Comparison of ENCODE assay signal across 16 cellular contexts in genomic region chr17:81888988-81889595, GRCh38. TPM values are rescaled to one million over a fixed set of nuclear protein-coding genes. Genes with fewer than 3 reads are reported as not detected.
DNase-seq lines count a peak whose midpoint lies in the region; ATAC-seq and TF ChIP-seq lines count a peak whose summit lies in the region.
"Had no signal": no experiment of that assay in that cellular context is flagged by ENCODE, and none has a peak within 500 bp of the region (broad histone marks: within the 10 kb centered on the region; RNA-seq: fewer than 3 reads in every experiment).

No MANE protein-coding gene starts in this region.

- no peaks in the 10 kb centered on the region for H3K9me2 ChIP-seq in PC-3 (replicated peaks; ENCODE audit: low read length)

- WGBS in endodermal cell (ENCODE audit: insufficient coverage in 1 of 2, insufficient read length in 1 of 2), 2 experiments, result 96 to 100% methylated on average over 13 to 16 of the region's 16 CpGs

- no peak overlapping the region for H3K27ac Mint-ChIP-seq in MCF 10A (ENCODE audit: low read depth, unreplicated experiment)
- H3K27ac Mint-ChIP-seq in endodermal cell, result peak overlapping the region; percentile 37
- H3K27ac Mint-ChIP-seq in stimulated activated memory B cell treated with anti-CD40 and anti-IgM and Interleukin-4, amounts not matched to agents 10 μg/mL and 1 μg/mL and 100 μg/mL, for 72 hours, result peak overlapping the region; percentile 40

- H3K9me3 Mint-ChIP-seq in MCF 10A (ENCODE audit: unreplicated experiment) (no peaks in the 10 kb centered on the region), endodermal cell (no peaks in the 10 kb centered on the region)
- no peaks in the 10 kb centered on the region for H3K9me3 Mint-ChIP-seq in stimulated activated memory B cell treated with anti-CD40 and anti-IgM and Interleukin-4, amounts not matched to agents 10 μg/mL and 1 μg/mL and 100 μg/mL, for 72 hours

- DNase-seq in MCF 10A (ENCODE audit: unreplicated experiment) (no peak), breast epithelium (ENCODE audit: low spot score in 2 of 2) (no peak), PC-3 (no peak), endodermal cell (peak; percentile 43), caudate nucleus (lab: John Stamatoyannopoulos, UW) (no peak), medulla oblongata (ENCODE audit: extremely low spot score) (no peak), NOMO-1 treated with DMSO at 0.1 percent for 48 hours (lab: John Stamatoyannopoulos, UW; ENCODE audit: unreplicated experiment) (no peak)
- DNase-seq: BE2C, dorsolateral prefrontal cortex, foreskin fibroblast, GDM1, kidney, NCI-H1092, SHP77 treated with DMSO at 0.1 percent for 48 hours had no signal

- no peaks in the 10 kb centered on the region for H3K27me3 Mint-ChIP-seq in MCF 10A (ENCODE audit: insufficient read depth, unreplicated experiment)
- H3K27me3 Mint-ChIP-seq in endodermal cell (ENCODE audit: insufficient read depth), result no peaks in the 10 kb centered on the region
- no peaks in the 10 kb centered on the region for H3K27me3 Mint-ChIP-seq in stimulated activated memory B cell treated with anti-CD40 and anti-IgM and Interleukin-4, amounts not matched to agents 10 μg/mL and 1 μg/mL and 100 μg/mL, for 72 hours

- peaks cover 26% of the 10 kb centered on the region for H3K4me1 Mint-ChIP-seq in MCF 10A (ENCODE audit: insufficient read depth, unreplicated experiment)
- peaks cover 5% of the 10 kb centered on the region for H3K4me1 Mint-ChIP-seq in endodermal cell
- H3K4me1 Mint-ChIP-seq in stimulated activated memory B cell treated with anti-CD40 and anti-IgM and Interleukin-4, amounts not matched to agents 10 μg/mL and 1 μg/mL and 100 μg/mL, for 72 hours, result peaks cover 39% of the 10 kb centered on the region

- POLR2A ChIA-PET in MCF 10A (lab: Yijun Ruan, JAX), result interaction anchor here (0.7 to 2.1 kb wide), 2 partner anchors 17 to 260 kb away, joined by 3 to 9 read pairs; no protein-coding TSS in a partner anchor
- POLR2A ChIA-PET in PC-3 (lab: Charles Lee; ENCODE audit: unreplicated experiment), result no interaction called here

- H3K27me3 ChIP-seq in breast epithelium (no peaks in the 10 kb centered on the region), PC-3 (ENCODE audit: low read length) (no peaks in the 10 kb centered on the region), endodermal cell (ENCODE audit: control insufficient read depth, insufficient read depth, low read length, poor library complexity, severe bottlenecking) (no peaks in the 10 kb centered on the region)
- H3K27me3 ChIP-seq: BE2C, dorsolateral prefrontal cortex, neutrophil had no signal

- H3K36me3 Mint-ChIP-seq in MCF 10A (ENCODE audit: insufficient read depth, unreplicated experiment), result peaks cover 69% of the 10 kb centered on the region
- peaks cover 60% of the 10 kb centered on the region for H3K36me3 Mint-ChIP-seq in endodermal cell (ENCODE audit: low read depth)
- H3K36me3 Mint-ChIP-seq in stimulated activated memory B cell treated with anti-CD40 and anti-IgM and Interleukin-4, amounts not matched to agents 10 μg/mL and 1 μg/mL and 100 μg/mL, for 72 hours, result peaks cover 35% of the 10 kb centered on the region

- CTCF ChIA-PET in MCF 10A (lab: Yijun Ruan, JAX), result no interaction called here
- CTCF ChIA-PET in PC-3 (lab: Charles Lee), result no interaction called here

- TF ChIP-seq CTCF in MCF 10A (IDR thresholded peaks at IDR 0.05; ENCODE audit: unreplicated experiment), result no peak
- TF ChIP-seq CTCF in breast epithelium (IDR thresholded peaks at IDR 0.05), result no peak
- no peak for TF ChIP-seq CTCF in PC-3 (conservative IDR thresholded peaks at IDR 0.05; ENCODE audit: low read depth, low read length)
- no peak for TF ChIP-seq CTCF in endodermal cell (conservative IDR thresholded peaks at IDR 0.05)

- no peaks in the 10 kb centered on the region for H3K36me3 ChIP-seq in breast epithelium
- H3K36me3 ChIP-seq in PC-3 (ENCODE audit: low read depth, low read length), result peaks cover 55% of the 10 kb centered on the region
- peaks cover 71% of the 10 kb centered on the region for H3K36me3 ChIP-seq in endodermal cell (ENCODE audit: control insufficient read depth, insufficient read depth, low read length)

- H3K4me2 ChIP-seq in PC-3 (ENCODE audit: low read length), result peak overlapping the region; percentile 100; the same call in 1 of the 2 replicates

- no TSS peak for BruUV-seq in MCF 10A (replicated peaks; lab: Mats Ljungman, UMichigan)
- BruUV-seq in PC-3 (replicated peaks; lab: Mats Ljungman, UMichigan), result no TSS peak

- no peak for TF ChIP-seq POLR2A in breast epithelium (IDR thresholded peaks at IDR 0.05)

- H3K4me3 Mint-ChIP-seq in MCF 10A (ENCODE audit: unreplicated experiment), result peak overlapping the region; percentile 91
- peak overlapping the region; percentile 83 for H3K4me3 Mint-ChIP-seq in endodermal cell
- H3K4me3 Mint-ChIP-seq in stimulated activated memory B cell treated with anti-CD40 and anti-IgM and Interleukin-4, amounts not matched to agents 10 μg/mL and 1 μg/mL and 100 μg/mL, for 72 hours, result peak overlapping the region; percentile 59

- peaks cover 12% of the 10 kb centered on the region for H3F3A ChIP-seq in PC-3 (ENCODE audit: low read length, unreplicated experiment)

- H3K9ac ChIP-seq in PC-3 (ENCODE audit: low read length) (peak overlapping the region; percentile 98; the same call in 1 of the 2 replicates), endodermal cell (ENCODE audit: extremely low read depth, low read length, poor library complexity, severe bottlenecking) (no peak overlapping the region)

- peaks cover 83% of the 10 kb centered on the region for H3K79me2 ChIP-seq in PC-3 (ENCODE audit: low read length)

- H4K20me1 ChIP-seq in PC-3 (ENCODE audit: low read length), result peaks cover 34% of the 10 kb centered on the region

- intact Hi-C loops in MCF 10A (cut with micrococcal nuclease), result no loop called here
- intact Hi-C loops in breast epithelium (cut with DNase I; ENCODE audit: low total_unique reads), result no loop called here
- intact Hi-C loops in PC-3 (cut with micrococcal nuclease), result no loop called here

- no peak for ATAC-seq in PC-3
- no peak for ATAC-seq in stimulated activated memory B cell treated with anti-CD40 and anti-IgM and Interleukin-4, amounts not matched to agents 10 μg/mL and 1 μg/mL and 100 μg/mL, for 72 hours

- no peaks in the 10 kb centered on the region for H3K9me3 ChIP-seq in breast epithelium
- no peaks in the 10 kb centered on the region for H3K9me3 ChIP-seq in PC-3 (ENCODE audit: low read length)
- H3K9me3 ChIP-seq in endodermal cell (ENCODE audit: control insufficient read depth, low read length), result no peaks in the 10 kb centered on the region
- H3K9me3 ChIP-seq: BE2C, neutrophil had no signal

- H3K4me1 ChIP-seq in breast epithelium, result peaks cover 4 to 7% of the 10 kb centered on the region in 2 donors
- peaks cover 45% of the 10 kb centered on the region for H3K4me1 ChIP-seq in PC-3 (ENCODE audit: insufficient read depth, low read length)
- peaks cover 7% of the 10 kb centered on the region for H3K4me1 ChIP-seq in endodermal cell (ENCODE audit: control insufficient read depth, insufficient read depth, low read length)

- no peak overlapping the region for H2AFZ ChIP-seq in PC-3 (ENCODE audit: low read length)

- H3K4me3 ChIP-seq in breast epithelium (no peak overlapping the region), PC-3 (ENCODE audit: low read length) (peak overlapping the region; percentile 99), endodermal cell (ENCODE audit: low read length) (no peak overlapping the region)

- H3K27ac ChIP-seq in breast epithelium (no peak overlapping the region), PC-3 (ENCODE audit: low read length) (no peak overlapping the region; the same call in 1 of the 2 replicates), endodermal cell (ENCODE audit: low read depth, low read length) (no peak overlapping the region), caudate nucleus (ENCODE audit: low read depth, low read length) (no peak overlapping the region)
- H3K27ac ChIP-seq: dorsolateral prefrontal cortex, neutrophil had no signal

RNA-seq across cellular contexts. Expression of gene ALYREF, which starts 2.3 kb away (rescaled TPM):
- total RNA-seq in MCF 10A (2022) (114 and 115 TPM in 2 replicates), breast epithelium (10 to 100 TPM; 37.4 to 69.5 (median 50.9) TPM), PC-3 (2014; rRNA removed) (496 and 633 TPM in 2 replicates), endodermal cell (100 to 1,000 TPM; 154 to 170 TPM)
- polyA plus RNA-seq in endodermal cell (2013, experiment 1 of 2), result 123 TPM
- polyA plus RNA-seq in endodermal cell (2013, experiment 2 of 2), result 122 TPM

RNA-seq across cellular contexts. Expression of gene ANAPC11, which starts 2.4 kb away (rescaled TPM):
- total RNA-seq in MCF 10A (2022), result 144 and 151 TPM in 2 replicates
- 100 to 1,000 TPM in 2 of 3 donors, 10 to 100 TPM in 1; 99.7 to 127 (median 117) TPM for total RNA-seq in breast epithelium
- 243 and 268 TPM in 2 replicates for total RNA-seq in PC-3 (2014; rRNA removed)
- total RNA-seq in endodermal cell, result 100 to 1,000 TPM; 161 to 195 TPM
- polyA plus RNA-seq in endodermal cell (2013, experiment 1 of 2), result 211 TPM
- 200 TPM for polyA plus RNA-seq in endodermal cell (2013, experiment 2 of 2)

RNA-seq across cellular contexts. Expression of gene NPB, which starts 12.9 kb away (rescaled TPM):
- 0.28 TPM in 1 of 2 replicates, not detected in the other for total RNA-seq in MCF 10A (2022)
- total RNA-seq in breast epithelium, result 1 to 10 TPM in 1 of 3 donors, not detected in 2; 2.0 TPM
- total RNA-seq in PC-3 (2014; rRNA removed), result 0.07 and 0.17 TPM in 2 replicates
- total RNA-seq in endodermal cell, result 1 to 10 TPM; 3.3 to 3.7 TPM
- polyA plus RNA-seq in endodermal cell (2013, experiment 1 of 2), result 1.0 TPM
- 1.2 TPM for polyA plus RNA-seq in endodermal cell (2013, experiment 2 of 2)

RNA-seq across cellular contexts. Expression of gene ARHGDIA, which starts 18.0 kb away (rescaled TPM):
- total RNA-seq in MCF 10A (2022), result 271 and 324 TPM in 2 replicates
- 100 to 1,000 TPM in 2 of 3 donors, 10 to 100 TPM in 1; 67.0 to 135 (median 124) TPM for total RNA-seq in breast epithelium
- total RNA-seq in PC-3 (2014; rRNA removed), result 201 and 261 TPM in 2 replicates
- 100 to 1,000 TPM; 240 to 254 TPM for total RNA-seq in endodermal cell
- 180 TPM for polyA plus RNA-seq in endodermal cell (2013, experiment 1 of 2)
- polyA plus RNA-seq in endodermal cell (2013, experiment 2 of 2), result 185 TPM

RNA-seq across cellular contexts. Expression of gene PCYT2, which starts 22.1 kb away (rescaled TPM):
- total RNA-seq in MCF 10A (2022) (26.5 and 26.8 TPM in 2 replicates), breast epithelium (10 to 100 TPM; 22.9 to 69.4 (median 35.9) TPM), PC-3 (2014; rRNA removed) (33.3 and 42.7 TPM in 2 replicates), endodermal cell (10 to 100 TPM; 66.8 to 70.9 TPM)
- polyA plus RNA-seq in endodermal cell (2013, experiment 1 of 2), result 38.9 TPM
- 40.4 TPM for polyA plus RNA-seq in endodermal cell (2013, experiment 2 of 2)
